Comparison of ENCODE assay signal across 8 cellular contexts in genomic region chr6:26156850-26157149, GRCh38.
DNase-seq lines count a peak whose midpoint lies in the region; ATAC-seq and TF ChIP-seq lines count a peak whose summit lies in the region.

No MANE protein-coding gene starts in this region.

- H3K9me3 Mint-ChIP-seq in effector memory CD8-positive, alpha-beta T cell = no peaks in the 10 kb centered on the region
- H3K9me3 Mint-ChIP-seq in natural killer cell = no peaks in the 10 kb centered on the region

- intact Hi-C loops in natural killer cell (cut with micrococcal nuclease) = loop anchor here (1.0 to 10.0 kb wide), 7 partner anchors 33 to 1736 kb away; a partner anchor contains a TSS

- peak overlapping the region; percentile 99 for H3K27ac Mint-ChIP-seq in effector memory CD8-positive, alpha-beta T cell
- peak overlapping the region; percentile 92 to 97 for H3K27ac Mint-ChIP-seq in natural killer cell

- H3K4me3 Mint-ChIP-seq in effector memory CD8-positive, alpha-beta T cell = peak overlapping the region; percentile 90 to 96
- H3K4me3 Mint-ChIP-seq in natural killer cell = peak overlapping the region; percentile 99

- no peaks in the 10 kb centered on the region for H3K27me3 ChIP-seq in NT2/D1 (ENCODE audit: insufficient read depth, insufficient read length)

- H3K4me1 Mint-ChIP-seq in effector memory CD8-positive, alpha-beta T cell (ENCODE audit: low read depth in 2 of 2) = peaks cover 37 to 39% of the 10 kb centered on the region in 2 donors
- peaks cover 56% of the 10 kb centered on the region in 2 donors for H3K4me1 Mint-ChIP-seq in natural killer cell

- H3K27me3 Mint-ChIP-seq in effector memory CD8-positive, alpha-beta T cell = no peaks in the 10 kb centered on the region
- H3K27me3 Mint-ChIP-seq in natural killer cell (ENCODE audit: low read depth in 2 of 2) = no peaks in the 10 kb centered on the region

- H3K4me3 ChIP-seq in GM12865 (ENCODE audit: low read depth, low read length) (peak overlapping the region; percentile 56), NT2/D1 (ENCODE audit: insufficient read length, low read depth) (peak overlapping the region; percentile 76)

- H3K36me3 ChIP-seq in NT2/D1 (ENCODE audit: insufficient read depth, insufficient read length, low read length) = peaks cover 6% of the 10 kb centered on the region

- ATAC-seq in effector memory CD8-positive, alpha-beta T cell (replicated peaks) = peak; percentile 8
- ATAC-seq in natural killer cell (no peak), HG03378 (IDR thresholded peaks at IDR 0.05; ENCODE audit: unreplicated experiment) (no peak), GM18909 (IDR thresholded peaks at IDR 0.05; ENCODE audit: poor library complexity, unreplicated experiment) (no peak)

- H3K9ac ChIP-seq in NT2/D1 (ENCODE audit: insufficient read length, low read depth) = peak overlapping the region; percentile 92

- H3K9me3 ChIP-seq in NT2/D1 (ENCODE audit: insufficient read depth, low read length) = no peaks in the 10 kb centered on the region

- peaks cover 62% of the 10 kb centered on the region for H3K36me3 Mint-ChIP-seq in effector memory CD8-positive, alpha-beta T cell (ENCODE audit: insufficient read depth)
- H3K36me3 Mint-ChIP-seq in natural killer cell = no peaks in the 10 kb centered on the region

- TF ChIP-seq CTCF in GM12865 (IDR thresholded peaks at IDR 0.05; ENCODE audit: insufficient read depth, low read depth, low read length, missing control alignments) (no peak), natural killer cell (IDR thresholded peaks at IDR 0.05) (no peak)

- H3K4me1 ChIP-seq in NT2/D1 (ENCODE audit: insufficient read depth, insufficient read length) = no peaks in the 10 kb centered on the region

- DNase-seq in GM12865 (ENCODE audit: low read depth) (no peak), NT2/D1 (ENCODE audit: low read depth, low spot score) (no peak), natural killer cell (no peak), NCI-H446 (lab: John Stamatoyannopoulos, UW) (no peak), OCI-M1 (lab: John Stamatoyannopoulos, UW) (no peak)
- no peak for DNase-seq in effector memory CD8-positive, alpha-beta T cell
